In the genomic region with DNA sequence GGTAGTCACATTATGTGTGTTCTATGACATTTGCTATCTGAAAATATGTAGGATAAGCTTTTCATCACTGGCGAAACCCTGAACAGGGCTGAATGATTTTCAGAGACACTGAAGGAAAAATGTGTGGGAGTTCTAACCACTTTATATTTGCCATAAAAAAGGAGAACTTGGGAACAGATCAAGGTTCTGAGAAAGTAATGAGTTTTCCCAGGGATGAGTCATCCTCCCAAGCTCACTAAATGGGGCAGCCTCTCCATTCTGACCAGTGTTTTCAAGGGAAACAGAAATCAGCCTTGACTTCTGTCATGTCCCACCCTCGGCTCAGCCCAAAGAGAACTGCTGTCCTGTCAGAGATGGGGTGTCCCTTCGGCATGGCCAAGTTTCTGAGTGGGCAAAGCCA, we compare ENCODE assay signal across 15 cellular contexts.
A peak's percentile ranks its signal among the peaks of the same experiment; 100 is the strongest.
DNase-seq lines count a peak whose midpoint lies in the region; ATAC-seq and TF ChIP-seq lines count a peak whose summit lies in the region.
"Had no signal": no experiment of that assay in that cellular context is flagged by ENCODE, and none has a peak within 500 bp of the region (broad histone marks: within the 10 kb centered on the region; RNA-seq: fewer than 3 reads in every experiment).

No MANE protein-coding gene starts in this region.

- no peaks in the 10 kb centered on the region for H3K9me3 ChIP-seq in PC-3 (ENCODE audit: low read length)
- H3K9me3 ChIP-seq: esophagus squamous epithelium had no signal

- no peaks in the 10 kb centered on the region for H4K20me1 ChIP-seq in PC-3 (ENCODE audit: low read length)

- no peaks in the 10 kb centered on the region for H3F3A ChIP-seq in PC-3 (ENCODE audit: low read length, unreplicated experiment)

- no peak overlapping the region for H2AFZ ChIP-seq in PC-3 (ENCODE audit: low read length)

- no peak overlapping the region for H3K27ac ChIP-seq in PC-3 (ENCODE audit: low read length)
- H3K27ac ChIP-seq in coronary artery: no peak overlapping the region
- H3K27ac ChIP-seq: esophagus squamous epithelium, VCaP had no signal

- no peak overlapping the region for H3K4me2 ChIP-seq in PC-3 (ENCODE audit: low read length)

- CTCF ChIA-PET in PC-3 (lab: Charles Lee): no interaction called here

- no peaks in the 10 kb centered on the region for H3K4me1 ChIP-seq in PC-3 (ENCODE audit: insufficient read depth, low read length)
- H3K4me1 ChIP-seq: esophagus squamous epithelium had no signal

- BruUV-seq in PC-3 (replicated peaks; lab: Mats Ljungman, UMichigan): no TSS peak

- no peaks in the 10 kb centered on the region for H3K9me2 ChIP-seq in PC-3 (replicated peaks; ENCODE audit: low read length)

- H3K79me2 ChIP-seq in PC-3 (ENCODE audit: low read length): no peaks in the 10 kb centered on the region

- TF ChIP-seq CTCF in PC-3 (conservative IDR thresholded peaks at IDR 0.05; ENCODE audit: low read depth, low read length): no peak
- no peak for TF ChIP-seq CTCF in coronary artery (IDR thresholded peaks at IDR 0.05)

- POLR2A ChIA-PET in PC-3 (lab: Charles Lee; ENCODE audit: unreplicated experiment): no interaction called here

- H3K9ac ChIP-seq in PC-3 (ENCODE audit: low read length): no peak overlapping the region

- ATAC-seq in PC-3: peak; percentile 71
- ATAC-seq in GM19397 (IDR thresholded peaks at IDR 0.05; ENCODE audit: unreplicated experiment): no peak
- ATAC-seq: activated CD8-positive, alpha-beta memory T cell treated with anti-CD3 and anti-CD28 coated beads, Interleukin-2, amount 10 ng/mL, durations not matched to agents 7 days and 5 days; GM12878 had no signal

- DNase-seq in GM04504 (ENCODE audit: low read depth) (peak; percentile 48), PC-3 (peak; percentile 2), glomerular visceral epithelial cell (ENCODE audit: extremely low spot score) (peak; percentile 12), stromal cell of bone marrow (ENCODE audit: low read depth) (peak; percentile 21), coronary artery (ENCODE audit: low spot score) (no peak), NCI-H1436 (lab: John Stamatoyannopoulos, UW) (no peak)
- DNase-seq: activated CD8-positive, alpha-beta memory T cell treated with anti-CD3 and anti-CD28 coated beads, Interleukin-2, amount 10 ng/mL, durations not matched to agents 7 days and 5 days; activated naive CD4-positive, alpha-beta T cell treated with anti-CD3 and anti-CD28 coated beads, Interleukin-2, amount 50 U/mL, for 16 hours; esophagus squamous epithelium; GOT3; islet precursor cell; NCI-H774 had no signal

- H3K4me3 ChIP-seq in PC-3 (ENCODE audit: low read length): no peak overlapping the region
- H3K4me3 ChIP-seq in coronary artery: no peak overlapping the region
- H3K4me3 ChIP-seq: esophagus squamous epithelium, GM12878 had no signal

- intact Hi-C loops in PC-3 (cut with micrococcal nuclease): no loop called here

- H3K27me3 ChIP-seq in PC-3 (ENCODE audit: low read length): no peaks in the 10 kb centered on the region
- H3K27me3 ChIP-seq: esophagus squamous epithelium had no signal

- no peaks in the 10 kb centered on the region for H3K36me3 ChIP-seq in PC-3 (ENCODE audit: low read depth, low read length)
- H3K36me3 ChIP-seq: esophagus squamous epithelium had no signal

Comparison
In these comparisons a context has a peak if more than half of its experiments do, and no peak if none do; other contexts are left out.
1. DNase-seq: peak in GM04504 (single experiment), PC-3 (single experiment), glomerular visceral epithelial cell (single experiment) and stromal cell of bone marrow (single experiment); none in coronary artery (single experiment) and NCI-H1436 (single experiment).